In genomic region chr4:180589575-180589974, GRCh38 we compare ENCODE assay signal across 22 cellular contexts.
DNase-seq lines count a peak whose midpoint lies in the region; ATAC-seq and TF ChIP-seq lines count a peak whose summit lies in the region.
"Had no signal": no experiment of that assay in that cellular context is flagged by ENCODE, and none has a peak within 500 bp of the region (broad histone marks: within the 10 kb centered on the region; RNA-seq: fewer than 3 reads in every experiment).

No MANE protein-coding gene starts in this region.

- H3K36me3 ChIP-seq in Karpas-422 (ENCODE audit: insufficient read depth, low read length): no peaks in the 10 kb centered on the region
- H3K36me3 ChIP-seq: BLaER1 had no signal

- H3K4me3 Mint-ChIP-seq in WTC11: no peak overlapping the region
- H3K4me3 Mint-ChIP-seq: B cell; CD4-positive, CD25-positive, alpha-beta regulatory T cell; CD8-positive, alpha-beta memory T cell; H9 had no signal

- H4K20me1 ChIP-seq in Karpas-422 (ENCODE audit: insufficient read depth, low read depth, low read length): no peaks in the 10 kb centered on the region
- H4K20me1 ChIP-seq: BLaER1 had no signal

- POLR2A ChIA-PET in WTC11 (lab: Charles Lee): no interaction called here

- peaks cover 43% of the 10 kb centered on the region for H3K4me1 ChIP-seq in Karpas-422 (ENCODE audit: low read length)
- H3K4me1 ChIP-seq: BLaER1 had no signal

- no peaks in the 10 kb centered on the region for H3K9me3 Mint-ChIP-seq in WTC11
- H3K9me3 Mint-ChIP-seq: H9 had no signal

- H3K79me2 ChIP-seq in Karpas-422 (ENCODE audit: low read length): no peaks in the 10 kb centered on the region

- no peaks in the 10 kb centered on the region for H3K27me3 ChIP-seq in Karpas-422 (ENCODE audit: low read length)
- H3K27me3 ChIP-seq: BLaER1 had no signal

- no peak overlapping the region for H3K9ac ChIP-seq in Karpas-422 (ENCODE audit: low read length)
- H3K9ac ChIP-seq: BLaER1 had no signal

- H3K4me3 ChIP-seq in GM12865 (ENCODE audit: low read depth, low read length) (peak overlapping the region; percentile 20; the same call in 1 of the 2 replicates), Karpas-422 (ENCODE audit: low read length) (no peak overlapping the region)
- H3K4me3 ChIP-seq: BLaER1, GM12878 had no signal

- TF ChIP-seq CTCF in GM12865 (IDR thresholded peaks at IDR 0.05; ENCODE audit: insufficient read depth, low read depth, low read length, missing control alignments): no peak
- no peak for TF ChIP-seq CTCF in WTC11 (IDR thresholded peaks at IDR 0.05)

- ATAC-seq in WTC11 (peak; percentile 73), GM21528 (IDR thresholded peaks at IDR 0.05; ENCODE audit: low FRiP score, unreplicated experiment) (no peak)
- ATAC-seq: GM12878, HCT116 had no signal

- no peaks in the 10 kb centered on the region for H3K36me3 Mint-ChIP-seq in WTC11
- H3K36me3 Mint-ChIP-seq: CD4-positive, CD25-positive, alpha-beta regulatory T cell; CD8-positive, alpha-beta memory T cell had no signal

- H3K9me3 ChIP-seq in Karpas-422 (ENCODE audit: low read length): no peaks in the 10 kb centered on the region
- H3K9me3 ChIP-seq: BLaER1 had no signal

- H3K4me1 Mint-ChIP-seq in WTC11: peaks cover 12% of the 10 kb centered on the region
- H3K4me1 Mint-ChIP-seq: B cell; CD4-positive, CD25-positive, alpha-beta regulatory T cell; CD8-positive, alpha-beta memory T cell had no signal

- peak overlapping the region; percentile 33 for H3K4me2 ChIP-seq in Karpas-422 (ENCODE audit: low read depth, low read length, poor library complexity, severe bottlenecking)
- H3K4me2 ChIP-seq: BLaER1 had no signal

- peak overlapping the region; percentile 66 for H3K27ac ChIP-seq in Karpas-422 (ENCODE audit: low read length)
- H3K27ac ChIP-seq: 22Rv1, BLaER1, C4-2B had no signal

- H3K27me3 Mint-ChIP-seq in WTC11 (ENCODE audit: low read depth): no peaks in the 10 kb centered on the region
- H3K27me3 Mint-ChIP-seq: B cell; CD4-positive, CD25-positive, alpha-beta regulatory T cell; CD8-positive, alpha-beta memory T cell had no signal

- DNase-seq in GM12865 (ENCODE audit: low read depth) (no peak), Karpas-422 (no peak), WTC11 (ENCODE audit: low spot score) (peak; percentile 19), iPS-NIHi11 (ENCODE audit: low spot score) (peak; percentile 18), COLO668 (lab: John Stamatoyannopoulos, UW; ENCODE audit: unreplicated experiment) (no peak), hypothalamus (lab: John Stamatoyannopoulos, UW) (no peak), NK-92 (lab: John Stamatoyannopoulos, UW; ENCODE audit: unreplicated experiment) (no peak)
- DNase-seq: Calu3; CD4-positive, CD25-positive, alpha-beta regulatory T cell; CD8-positive, alpha-beta memory T cell; COR-L47; DMS53; DND-41; GOT3; H9 had no signal

- CTCF ChIA-PET in WTC11 (lab: Charles Lee): no interaction called here

- H3K27ac Mint-ChIP-seq in WTC11: 0 out of 2 replicates have a peak overlapping the region, but pooled peaks have one; percentile 3
- H3K27ac Mint-ChIP-seq: B cell; CD4-positive, CD25-positive, alpha-beta regulatory T cell; CD8-positive, alpha-beta memory T cell had no signal

- H3K9me2 ChIP-seq in Karpas-422 (replicated peaks; ENCODE audit: insufficient read depth, low read length): no peaks in the 10 kb centered on the region

- H2AFZ ChIP-seq in Karpas-422 (ENCODE audit: low read length): no peak overlapping the region

TF ChIP-seq in WTC11, 78 proteins besides CTCF, POLR2A, EP300 and RAD21:
- TF ChIP-seq ATF1 (CRISPR knock-in tag; IDR thresholded peaks at IDR 0.05) (no peak), ZNF532 (CRISPR knock-in tag; IDR thresholded peaks at IDR 0.05; ENCODE audit: borderline replicate concordance) (no peak), CDX4 (CRISPR knock-in tag; IDR thresholded peaks at IDR 0.05; ENCODE audit: borderline replicate concordance) (no peak), ATF3 (CRISPR knock-in tag; conservative IDR thresholded peaks at IDR 0.05) (no peak), SP1 (CRISPR knock-in tag; conservative IDR thresholded peaks at IDR 0.05) (no peak), SOX15 (CRISPR knock-in tag; IDR thresholded peaks at IDR 0.05) (no peak), ELF4 (CRISPR knock-in tag; IDR thresholded peaks at IDR 0.05; ENCODE audit: low read depth) (no peak), GABPB1 (CRISPR knock-in tag; IDR thresholded peaks at IDR 0.05) (no peak), USF2 (CRISPR knock-in tag; IDR thresholded peaks at IDR 0.05) (no peak), USF1 (CRISPR knock-in tag; IDR thresholded peaks at IDR 0.05) (no peak), ZBTB43 (CRISPR knock-in tag; IDR thresholded peaks at IDR 0.05) (no peak), MLX (CRISPR knock-in tag; IDR thresholded peaks at IDR 0.05) (no peak), NFE2L1 (CRISPR knock-in tag; IDR thresholded peaks at IDR 0.05) (no peak), PRRX2 (CRISPR knock-in tag; IDR thresholded peaks at IDR 0.05) (no peak), ZNF396 (CRISPR knock-in tag; IDR thresholded peaks at IDR 0.05; ENCODE audit: borderline replicate concordance) (no peak)

Comparison
In these comparisons a context has a peak if more than half of its experiments do, and no peak if none do; other contexts are left out.
1. DNase-seq: peak in WTC11 (single experiment) and iPS-NIHi11 (single experiment); none in GM12865 (single experiment), Karpas-422 (single experiment), COLO668 (single experiment), hypothalamus (0 of 51) and NK-92 (single experiment).